ENCODE assay signal across 8 cellular contexts in the genomic region with DNA sequence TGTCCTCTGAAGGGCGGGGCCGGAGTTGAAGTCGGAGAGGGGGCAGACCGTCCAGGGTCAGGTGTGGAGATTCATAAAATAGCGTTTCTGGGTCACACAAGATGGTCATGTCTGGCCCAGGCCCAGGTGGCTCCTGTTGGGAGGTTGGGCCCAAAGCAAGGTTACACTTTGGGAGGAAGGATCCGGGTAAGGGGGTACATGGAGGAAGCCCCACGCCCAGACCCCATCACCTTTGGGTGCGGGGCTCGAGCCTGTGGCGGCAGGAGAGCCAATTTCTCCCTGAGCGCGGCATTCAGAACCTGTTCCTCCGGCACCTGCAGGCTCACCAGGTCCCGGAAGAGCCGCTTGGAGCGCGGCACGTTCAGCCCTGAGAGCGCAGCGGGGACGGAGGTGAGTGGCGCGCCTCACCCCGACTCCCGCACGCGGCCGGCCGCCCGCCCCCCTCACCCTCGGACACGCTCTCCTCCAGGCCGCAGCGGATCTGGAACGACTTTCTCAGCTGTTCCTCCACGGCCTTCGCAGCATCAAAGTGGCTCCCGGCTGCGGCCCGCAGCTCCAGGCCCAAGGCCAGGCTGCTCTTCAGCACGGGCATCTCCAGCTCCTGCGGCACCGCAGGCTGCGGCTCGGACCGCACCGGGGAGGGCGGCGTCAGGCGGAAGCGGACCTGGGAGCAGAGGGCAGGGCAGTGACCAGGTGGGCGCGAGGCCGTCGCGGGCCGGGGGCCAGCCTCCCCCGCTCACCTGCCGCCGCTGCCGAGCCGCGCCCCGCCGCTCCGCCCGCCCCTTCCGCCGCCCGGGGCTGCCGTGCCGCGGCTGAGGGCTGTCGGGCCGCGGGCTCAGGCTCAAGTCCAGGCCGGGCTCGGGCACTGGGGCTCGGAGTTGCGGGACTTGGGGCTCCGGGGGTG. TPM values are rescaled to one million over a fixed set of nuclear protein-coding genes. Genes with fewer than 3 reads are reported as not detected.
DNase-seq lines count a peak whose midpoint lies in the region; ATAC-seq, FAIRE-seq and TF ChIP-seq lines count a peak whose summit lies in the region.

No MANE protein-coding gene starts in this region.

- TF ChIP-seq CTCF in osteocyte (IDR thresholded peaks at IDR 0.05) = no peak

- H3K27me3 Mint-ChIP-seq in osteocyte (ENCODE audit: unreplicated experiment) = no peaks in the 10 kb centered on the region

- H3K4me3 Mint-ChIP-seq in osteocyte (ENCODE audit: unreplicated experiment) = peak overlapping the region; percentile 90

- no peak for FAIRE-seq in frontal cortex (lab: Jason Lieb, UNC)

- peaks cover 24% of the 10 kb centered on the region for H3K36me3 Mint-ChIP-seq in osteocyte (ENCODE audit: unreplicated experiment)

- no peaks in the 10 kb centered on the region for H3K9me3 Mint-ChIP-seq in osteocyte (ENCODE audit: unreplicated experiment)

- DNase-seq in NCI-H526 (lab: John Stamatoyannopoulos, UW) (peak; percentile 48 to 71), NCI-H526 treated with DMSO at 0.1 percent for 48 hours (lab: John Stamatoyannopoulos, UW) (no peak), NOMO-1 treated with DMSO at 0.1 percent for 48 hours (lab: John Stamatoyannopoulos, UW; ENCODE audit: unreplicated experiment) (peak; percentile 36), frontal cortex (ENCODE audit: low spot score in 2 of 2) (peak; percentile 53 to 62), osteocyte (ENCODE audit: extremely low spot score, unreplicated experiment) (no peak), putamen (ENCODE audit: low spot score) (no peak)
- DNase-seq in activated effector memory CD4-positive, alpha-beta T cell treated with Interleukin-2 at 50 U/mL for 16 hours = peak; percentile 46

- H3K27ac Mint-ChIP-seq in osteocyte (ENCODE audit: unreplicated experiment) = peak overlapping the region; percentile 85

- peaks cover 41% of the 10 kb centered on the region for H3K4me1 Mint-ChIP-seq in osteocyte (ENCODE audit: unreplicated experiment)

- peak; percentile 32 for ATAC-seq in HG02759 (IDR thresholded peaks at IDR 0.05; ENCODE audit: unreplicated experiment)

RNA-seq across cellular contexts. Expression of gene PPP1R35, which starts 0.6 kb away (rescaled TPM):
- total RNA-seq in frontal cortex (7.3 TPM), osteocyte (22.8 and 32.1 TPM in 2 replicates)

RNA-seq across cellular contexts. Expression of gene MEPCE, which starts 6.0 kb away (rescaled TPM):
- 27.7 TPM for total RNA-seq in frontal cortex
- total RNA-seq in osteocyte = 50.0 and 50.1 TPM in 2 replicates

RNA-seq across cellular contexts. Expression of gene ZCWPW1, which starts 7.2 kb away (rescaled TPM):
- total RNA-seq in frontal cortex (2.0 TPM), osteocyte (4.4 and 5.0 TPM in 2 replicates)

RNA-seq across cellular contexts. Expression of gene SPACDR, which starts 28.4 kb away (rescaled TPM):
- total RNA-seq in frontal cortex (not detected), osteocyte (0.46 TPM in 1 of 2 replicates, not detected in the other)

RNA-seq across cellular contexts. Expression of gene TSC22D4, which starts 43.4 kb away (rescaled TPM):
- total RNA-seq in frontal cortex (7.3 TPM), osteocyte (46.8 and 46.9 TPM in 2 replicates)

Comparison
In these comparisons a context has a peak if more than half of its experiments do, and no peak if none do; other contexts are left out.
1. DNase-seq: peak in NCI-H526 (2 of 2), NOMO-1 treated with DMSO at 0.1 percent for 48 hours (single experiment), activated effector memory CD4-positive, alpha-beta T cell treated with Interleukin-2 at 50 U/mL for 16 hours (single experiment) and frontal cortex (2 of 2); none in NCI-H526 treated with DMSO at 0.1 percent for 48 hours (single experiment), osteocyte (single experiment) and putamen (single experiment).